8 cellular contexts compared by ENCODE assay signal in the genomic region with DNA sequence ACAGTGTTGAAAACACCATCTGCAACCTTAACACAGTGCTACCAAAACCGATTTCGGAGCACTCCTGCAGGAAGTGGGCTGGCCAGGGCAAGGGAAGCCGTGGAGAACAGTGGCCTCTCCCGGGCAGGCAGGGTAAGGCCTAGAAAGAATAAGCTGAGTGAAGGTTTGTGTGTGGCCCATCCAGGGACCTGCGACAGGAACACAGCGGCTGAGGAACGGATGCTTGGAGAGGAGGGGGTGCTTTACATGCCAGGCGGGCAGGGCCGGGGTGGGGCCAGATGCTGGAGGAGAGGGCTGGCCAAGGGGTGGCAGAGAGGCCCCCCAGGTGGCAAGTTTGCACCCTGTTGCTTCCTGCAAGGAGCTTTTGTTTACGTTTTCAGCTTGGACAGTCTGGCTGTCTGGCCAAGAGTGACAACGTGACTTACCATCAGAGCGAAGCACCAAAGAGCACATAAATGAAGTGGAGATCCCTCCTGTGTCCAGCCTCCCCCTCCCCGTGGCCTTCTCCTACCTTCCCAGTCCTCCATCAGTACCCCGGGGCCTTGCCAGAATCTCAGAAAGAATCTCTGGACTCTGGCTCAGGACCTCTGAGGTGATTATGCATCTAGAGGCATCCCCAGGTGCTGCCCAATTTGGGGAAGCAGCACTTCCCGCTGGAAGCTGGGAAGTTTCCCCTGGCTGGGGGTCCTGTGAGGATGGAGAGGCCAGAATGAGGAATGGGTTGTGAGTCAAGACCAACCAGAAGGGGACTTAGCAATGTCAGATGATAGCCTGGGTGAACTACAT.
DNase-seq lines count a peak whose midpoint lies in the region; ATAC-seq and TF ChIP-seq lines count a peak whose summit lies in the region.

No MANE protein-coding gene starts in this region.

- H3K4me3 ChIP-seq in duodenal mucosa (ENCODE audit: low read depth in 1 of 2, low read length in 2 of 2) (peak overlapping the region; percentile 85 to 90), lower lobe of right lung (peak overlapping the region; percentile 73)

- intact Hi-C loops in lower lobe of right lung (cut with DNase I), result no loop called here

- no peaks in the 10 kb centered on the region for H3K36me3 ChIP-seq in duodenal mucosa (ENCODE audit: control insufficient read depth in 1 of 2, insufficient read depth in 2 of 2, low read length in 2 of 2)
- H3K36me3 ChIP-seq in lower lobe of right lung, result no peaks in the 10 kb centered on the region

- peak overlapping the region in 1 of 2 donors; percentile 35 for H3K9ac ChIP-seq in duodenal mucosa (ENCODE audit: low read depth in 1 of 2, low read length in 2 of 2)

- H3K27me3 ChIP-seq in duodenal mucosa (ENCODE audit: control insufficient read depth in 1 of 2, insufficient read depth in 2 of 2, low read length in 2 of 2) (no peaks in the 10 kb centered on the region), lower lobe of right lung (ENCODE audit: low read depth) (no peaks in the 10 kb centered on the region)

- H3K9me3 ChIP-seq in duodenal mucosa (ENCODE audit: control insufficient read depth in 1 of 2, low read length in 2 of 2) (no peaks in the 10 kb centered on the region), lower lobe of right lung (no peaks in the 10 kb centered on the region)

- DNase-seq in activated T-cell treated with anti-CD3 and anti-CD28 coated beads for 1 hour (ENCODE audit: low read depth) (peak; percentile 51), activated T-cell treated with anti-CD3 and anti-CD28 coated beads for 4 hours (no peak), NCI-H460 (ENCODE audit: extremely low read depth, low read depth) (peak; percentile 67), lower lobe of right lung (peak; percentile 84)
- peak; percentile 68 for DNase-seq in activated CD4-positive, alpha-beta T cell treated with anti-CD3 and anti-CD28 coated beads, Interleukin-2, amount 50 U/mL, for 1 hour
- peak in 2 of 3 donors; percentile 33 to 38 for DNase-seq in stimulated activated CD4-positive, alpha-beta T cell treated with anti-CD3 and anti-CD28 coated beads, TNF-alpha, amount 100 ng/mL, for 1 hour (ENCODE audit: low read depth in 3 of 3, low spot score in 1 of 3)

- H3K4me1 ChIP-seq in duodenal mucosa (ENCODE audit: control insufficient read depth in 1 of 2, insufficient read depth in 2 of 2, low read length in 2 of 2) (peaks cover 23 to 31% of the 10 kb centered on the region in 2 donors), lower lobe of right lung (peaks cover 55% of the 10 kb centered on the region)

- H3K27ac ChIP-seq in duodenal mucosa (ENCODE audit: low read depth, low read length) (peak overlapping the region; percentile 1), lower lobe of right lung (peak overlapping the region; percentile 85)

- ATAC-seq in HG03159 (IDR thresholded peaks at IDR 0.05; ENCODE audit: unreplicated experiment), result peak; percentile 41
- ATAC-seq in lower lobe of right lung, result peak; percentile 75 to 79

- TF ChIP-seq CTCF in lower lobe of right lung (IDR thresholded peaks at IDR 0.05), result peak; percentile 79
